Comparison of ENCODE assay signal across 15 cellular contexts in the genomic region with DNA sequence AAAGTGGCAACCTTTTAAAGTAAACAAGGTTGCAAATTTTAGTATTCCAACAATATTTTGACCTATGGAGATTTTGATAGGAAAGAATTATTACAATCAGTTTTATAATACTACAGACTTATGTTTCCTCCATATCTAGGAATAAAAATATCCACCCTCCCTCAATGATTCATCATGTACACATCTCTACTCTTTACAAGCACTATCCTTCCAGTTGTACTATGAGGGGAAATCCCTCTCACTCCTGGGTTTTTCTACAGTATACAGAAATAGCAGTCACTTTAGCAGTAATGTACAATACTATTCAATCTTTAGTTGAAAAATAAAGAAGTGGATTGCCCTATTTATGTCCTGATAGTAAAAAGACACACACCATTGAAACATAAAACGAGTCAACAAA. TPM values are rescaled to one million over a fixed set of nuclear protein-coding genes. Genes with fewer than 3 reads are reported as not detected.
DNase-seq lines count a peak whose midpoint lies in the region; ATAC-seq and TF ChIP-seq lines count a peak whose summit lies in the region.
"Had no signal": no experiment of that assay in that cellular context is flagged by ENCODE, and none has a peak within 500 bp of the region (broad histone marks: within the 10 kb centered on the region; RNA-seq: fewer than 3 reads in every experiment).

No MANE protein-coding gene starts in this region.

- TF ChIP-seq POLR2A in gastroesophageal sphincter (IDR thresholded peaks at IDR 0.05), result no peak

- H3K4me3 ChIP-seq in cardiac muscle cell (no peak overlapping the region), right atrium auricular region (no peak overlapping the region), gastroesophageal sphincter (no peak overlapping the region)
- H3K4me3 ChIP-seq: PC-9 had no signal

- H3K36me3 ChIP-seq in cardiac muscle cell, result peaks cover 30% of the 10 kb centered on the region
- peaks cover 16% of the 10 kb centered on the region for H3K36me3 ChIP-seq in right atrium auricular region
- peaks cover 3 to 57% of the 10 kb centered on the region in 2 donors for H3K36me3 ChIP-seq in gastroesophageal sphincter

- DNase-seq in cardiac muscle cell (ENCODE audit: low read depth in 1 of 2, low spot score in 1 of 2) (peak in 1 of 2 donors; percentile 31), right atrium auricular region (ENCODE audit: low spot score) (no peak), amniotic epithelial cell (ENCODE audit: low read depth) (peak; percentile 64), hepatic stellate cell (ENCODE audit: low spot score) (peak; percentile 51), stromal cell of bone marrow (ENCODE audit: low read depth) (peak; percentile 27), glomerular visceral epithelial cell (ENCODE audit: extremely low spot score) (no peak)
- DNase-seq: activated CD4-positive, alpha-beta T cell treated with anti-CD3 and anti-CD28 coated beads, Interleukin-2, amount 50 U/mL, for 1 hour; DMS153; NCI-H1092; PC-9; retina; stimulated activated CD4-positive, alpha-beta T cell treated with anti-CD3 and anti-CD28 coated beads, Interleukin-2, amount 100 ng/mL, for 24 hours; T-helper 1 cell had no signal

- peak overlapping the region; percentile 13 for H3K27ac ChIP-seq in cardiac muscle cell
- no peak overlapping the region for H3K27ac ChIP-seq in right atrium auricular region
- no peak overlapping the region for H3K27ac ChIP-seq in gastroesophageal sphincter
- H3K27ac ChIP-seq: PC-9 had no signal

- ATAC-seq in gastroesophageal sphincter (no peak), HG02884 (IDR thresholded peaks at IDR 0.05; ENCODE audit: unreplicated experiment) (no peak)

- no peak for TF ChIP-seq EP300 in gastroesophageal sphincter (IDR thresholded peaks at IDR 0.05)

- H3K27me3 ChIP-seq in cardiac muscle cell (no peaks in the 10 kb centered on the region), right atrium auricular region (no peaks in the 10 kb centered on the region), gastroesophageal sphincter (no peaks in the 10 kb centered on the region)

- H3K4me1 ChIP-seq in cardiac muscle cell (ENCODE audit: low read depth) (no peaks in the 10 kb centered on the region), right atrium auricular region (no peaks in the 10 kb centered on the region), gastroesophageal sphincter (no peaks in the 10 kb centered on the region)

- TF ChIP-seq CTCF in cardiac muscle cell (IDR thresholded peaks at IDR 0.05; ENCODE audit: low read depth, low read length) (no peak), right atrium auricular region (IDR thresholded peaks at IDR 0.05) (no peak), gastroesophageal sphincter (IDR thresholded peaks at IDR 0.05) (no peak)

- H3K9me3 ChIP-seq in cardiac muscle cell (ENCODE audit: low read depth) (no peaks in the 10 kb centered on the region), right atrium auricular region (no peaks in the 10 kb centered on the region), gastroesophageal sphincter (no peaks in the 10 kb centered on the region)

- 74% methylated on average over 1 of the region's 1 CpG; no CpG with 5 or more reads in 1 of the 2 donors for WGBS in gastroesophageal sphincter (ENCODE audit: low coverage in 1 of 2), 2 donors

RNA-seq across cellular contexts. Expression of a gene that starts 46.3 kb away (rescaled TPM):
- total RNA-seq in cardiac muscle cell (not detected in 2 replicates), right atrium auricular region (under 1 TPM; 0.28 to 0.44 TPM), gastroesophageal sphincter (1 to 10 TPM in 1 of 4 donors, under 1 TPM in 2, not detected in 1; 0.35 to 1.7 (median 0.54) TPM)
- polyA plus RNA-seq in cardiac muscle cell, result not detected in 2 replicates
- total RNA-seq: PC-9 had no signal

Comparison
In these comparisons a context has a peak if more than half of its experiments do, and no peak if none do; other contexts are left out.
1. DNase-seq: peak in amniotic epithelial cell (single experiment), hepatic stellate cell (single experiment) and stromal cell of bone marrow (single experiment); none in right atrium auricular region (single experiment) and glomerular visceral epithelial cell (single experiment).